11 cellular contexts compared by ENCODE assay signal in the genomic region with DNA sequence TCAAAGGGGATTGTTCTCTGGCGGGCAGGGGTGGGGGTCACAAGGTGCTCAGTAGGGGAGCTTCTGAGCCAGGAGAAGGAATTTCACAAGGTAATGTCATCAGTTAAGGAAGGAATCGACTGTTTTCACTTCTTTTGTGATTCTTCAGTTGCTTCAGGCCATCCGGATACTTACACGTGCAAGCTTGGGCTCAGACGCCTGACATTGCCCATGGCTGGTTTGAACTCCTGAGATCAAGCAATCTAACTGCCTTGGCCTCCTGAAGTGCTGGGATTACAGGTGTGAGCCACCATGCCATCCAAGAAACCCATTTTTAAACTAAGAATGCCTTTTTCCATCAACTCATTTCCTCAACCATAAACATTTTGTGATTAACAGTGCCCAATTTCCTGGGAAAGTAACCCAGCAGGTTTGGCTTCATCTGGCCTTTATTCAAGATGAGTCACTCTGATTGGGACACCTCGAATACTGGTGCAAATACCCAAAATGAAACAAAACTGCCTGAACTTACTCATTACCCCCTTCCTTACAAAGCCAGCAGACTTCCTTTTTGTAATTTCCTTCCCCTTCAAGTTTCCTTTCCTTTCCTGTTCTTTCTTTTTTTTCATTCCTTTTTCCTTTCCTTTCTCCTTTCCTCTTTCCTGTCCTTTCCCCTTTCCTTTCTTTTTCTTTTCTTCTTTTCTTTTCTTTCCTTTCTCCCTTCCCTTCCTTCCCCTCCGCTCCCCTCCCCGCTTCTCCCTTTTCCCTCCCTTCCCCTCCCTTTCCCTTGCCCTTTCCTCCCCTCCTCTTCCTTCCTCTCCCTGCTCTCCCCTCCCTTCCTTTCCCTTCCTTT. TPM values are rescaled to one million over a fixed set of nuclear protein-coding genes. Genes with fewer than 3 reads are reported as not detected.
A peak's percentile ranks its signal among the peaks of the same experiment; 100 is the strongest.
DNase-seq lines count a peak whose midpoint lies in the region; TF ChIP-seq lines count a peak whose summit lies in the region.
"Had no signal": no experiment of that assay in that cellular context is flagged by ENCODE, and none has a peak within 500 bp of the region (broad histone marks: within the 10 kb centered on the region; RNA-seq: fewer than 3 reads in every experiment).

No MANE protein-coding gene starts in this region.

- CTCF ChIA-PET in mammary epithelial cell (lab: Charles Lee; ENCODE audit: low non-redundant PET) = no interaction called here

- H3K36me3 ChIP-seq in mammary epithelial cell (ENCODE audit: insufficient read depth, low read length) (no peaks in the 10 kb centered on the region), neutrophil (no peaks in the 10 kb centered on the region)
- H3K36me3 ChIP-seq: SJSA1 had no signal

- peak overlapping the region; percentile 43 for H3K4me2 ChIP-seq in mammary epithelial cell (ENCODE audit: insufficient read depth, low read depth, low read length)

- H3K9me3 ChIP-seq in mammary epithelial cell (replicated peaks; ENCODE audit: insufficient read depth, low read length) (no peaks in the 10 kb centered on the region), neutrophil (no peaks in the 10 kb centered on the region)
- H3K9me3 ChIP-seq: SJSA1 had no signal

- H3K27ac ChIP-seq in mammary epithelial cell (ENCODE audit: insufficient read depth, low read depth, low read length) (no peak overlapping the region), neutrophil (peak overlapping the region; percentile 58)
- H3K27ac ChIP-seq: SJSA1 had no signal

- no TSS peak for BruUV-seq in mammary epithelial cell (replicated peaks; lab: Mats Ljungman, UMichigan)

- WGBS in mammary epithelial cell (ENCODE audit: low coverage, missing lambda C conversion rate) = 69% methylated on average over 6 of the region's 8 CpGs

- H2AFZ ChIP-seq in mammary epithelial cell (ENCODE audit: low read depth, low read length) = peak overlapping the region; percentile 52

- no peaks in the 10 kb centered on the region for H3K27me3 ChIP-seq in mammary epithelial cell (ENCODE audit: insufficient read depth, low read length)
- H3K27me3 ChIP-seq in neutrophil = no peaks in the 10 kb centered on the region

- dilution Hi-C loops in mammary epithelial cell (cut with HindIII; ENCODE audit: low sequenced_read_pairs) = no loop called here

- H3K9ac ChIP-seq in mammary epithelial cell (ENCODE audit: insufficient read depth, low read length) = no peak overlapping the region

- H3K79me2 ChIP-seq in mammary epithelial cell (ENCODE audit: insufficient read depth, low read length) = no peaks in the 10 kb centered on the region

- TF ChIP-seq CTCF in mammary epithelial cell (conservative IDR thresholded peaks at IDR 0.05 in 1 of 2, IDR thresholded peaks at IDR 0.05 in 1 of 2; ENCODE audit: extremely low read depth in 1 of 2, insufficient read depth in 1 of 2, low read depth in 1 of 2, low read length in 2 of 2) = no peak
- no peak for TF ChIP-seq CTCF in neutrophil (IDR thresholded peaks at IDR 0.05)

- in situ Hi-C loops in mammary epithelial cell (cut with MboI; ENCODE audit: low sequenced_read_pairs in 2 of 2) = no loop called here

- no peaks in the 10 kb centered on the region for H4K20me1 ChIP-seq in mammary epithelial cell (ENCODE audit: insufficient read depth, low read length)

- intact Hi-C loops in mammary epithelial cell (cut with micrococcal nuclease) = no loop called here

- H3K4me3 ChIP-seq in mammary epithelial cell (replicated peaks in 1 of 3; ENCODE audit: insufficient read depth in 1 of 3, low read depth in 2 of 3, low read length in 3 of 3) = no peak overlapping the region
- no peak overlapping the region for H3K4me3 ChIP-seq in neutrophil (ENCODE audit: low read depth in 1 of 2, low read length in 1 of 2)
- H3K4me3 ChIP-seq: SJSA1 had no signal

- H3K4me1 ChIP-seq in mammary epithelial cell (ENCODE audit: insufficient read depth, low read length) (peaks cover 18% of the 10 kb centered on the region), neutrophil (ENCODE audit: control insufficient read depth in 1 of 2, insufficient read depth in 1 of 2, low read depth in 1 of 2, low read length in 1 of 2) (peaks cover 35 to 39% of the 10 kb centered on the region in 2 experiments)
- H3K4me1 ChIP-seq: SJSA1 had no signal

- DNase-seq in ELF-1 (ENCODE audit: low read depth, low spot score) (peak; percentile 58), LoVo (ENCODE audit: low spot score) (peak; percentile 26), mammary epithelial cell (peak; percentile 84), activated gamma-delta T cell (lab: John Stamatoyannopoulos, UW) (no peak), DMS153 treated with DMSO at 0.1 percent for 48 hours (lab: John Stamatoyannopoulos, UW; ENCODE audit: unreplicated experiment) (no peak), NCI-H2029 treated with DMSO at 0.1 percent for 48 hours (lab: John Stamatoyannopoulos, UW) (no peak)
- DNase-seq: DND-41; NCI-H2171; stimulated activated naive CD4-positive, alpha-beta T cell treated with Interleukin-2 at 50 U/mL for 16 hours had no signal

RNA-seq across cellular contexts. Expression of gene RNASE10, which starts 10.2 kb away (rescaled TPM):
- under 1 TPM in 1 of 2 donors, not detected in 1; 0.68 TPM for total RNA-seq in mammary epithelial cell
- polyA plus RNA-seq in mammary epithelial cell = not detected
- polyA minus RNA-seq in mammary epithelial cell = not detected
- total RNA-seq: SJSA1 had no signal

RNA-seq across cellular contexts. Expression of gene PNP, which starts 25.9 kb away (rescaled TPM):
- 100 to 1,000 TPM in 1 of 2 donors, 10 to 100 TPM in 1; 52.8 to 106 TPM for total RNA-seq in mammary epithelial cell
- polyA plus RNA-seq in mammary epithelial cell = 256 TPM
- polyA minus RNA-seq in mammary epithelial cell = 121 TPM

RNA-seq across cellular contexts. Expression of gene PIP4P1, which starts 33.9 kb away (rescaled TPM):
- total RNA-seq in mammary epithelial cell = 10 to 100 TPM; 18.8 to 22.2 TPM
- polyA plus RNA-seq in mammary epithelial cell = 27.0 TPM
- 42.9 TPM for polyA minus RNA-seq in mammary epithelial cell

RNA-seq across cellular contexts. Expression of gene APEX1, which starts 40.1 kb away (rescaled TPM):
- total RNA-seq in mammary epithelial cell = 100 to 1,000 TPM in 1 of 2 donors, 10 to 100 TPM in 1; 96.4 to 128 TPM
- polyA plus RNA-seq in mammary epithelial cell = 217 TPM
- polyA minus RNA-seq in mammary epithelial cell = 200 TPM

RNA-seq across cellular contexts. Expression of gene OSGEP, which starts 40.5 kb away (rescaled TPM):
- total RNA-seq in mammary epithelial cell = 10 to 100 TPM; 22.6 to 34.8 TPM
- 28.1 TPM for polyA plus RNA-seq in mammary epithelial cell
- polyA minus RNA-seq in mammary epithelial cell = 65.6 TPM

Comparison
In these comparisons a context has a peak if more than half of its experiments do, and no peak if none do; other contexts are left out.
1. DNase-seq: peak in ELF-1 (single experiment), LoVo (single experiment) and mammary epithelial cell (single experiment); none in activated gamma-delta T cell (single experiment), DMS153 treated with DMSO at 0.1 percent for 48 hours (single experiment) and NCI-H2029 treated with DMSO at 0.1 percent for 48 hours (single experiment).